Comparison of ENCODE assay signal across 26 cellular contexts in genomic region chr2:88711897-88712296, GRCh38.
"Had no signal": no experiment of that assay in that cellular context is flagged by ENCODE, and none has a peak within 500 bp of the region (broad histone marks: within the 10 kb centered on the region; RNA-seq: fewer than 3 reads in every experiment).

No MANE protein-coding gene starts in this region.

- H3K4me1 ChIP-seq: colonic mucosa, right lobe of liver had no signal

- H3K4me3 ChIP-seq: cardiac muscle cell, colonic mucosa, gastrocnemius medialis, mucosa of descending colon, right lobe of liver, tibial nerve had no signal

- H3K9me3 ChIP-seq: colonic mucosa, gastrocnemius medialis, mucosa of descending colon, right lobe of liver, tibial nerve had no signal

- H3K27ac ChIP-seq: cardiac muscle cell, colonic mucosa, gastrocnemius medialis, right lobe of liver, tibial nerve had no signal

- H3K4me1 Mint-ChIP-seq: activated B cell treated with CpG ODN at 0.5 μM for 24 hours; activated CD4-positive, alpha-beta T cell treated with anti-CD3 and anti-CD28 coated beads for 36 hours had no signal

- H3K4me3 Mint-ChIP-seq: activated B cell treated with CpG ODN at 0.5 μM for 24 hours; activated CD4-positive, alpha-beta T cell treated with anti-CD3 and anti-CD28 coated beads for 36 hours; activated naive CD8-positive, alpha-beta T cell; natural killer cell treated with Interleukin-12 subunit alpha and Interleukin-12 subunit beta and Interleukin-15 and Interleukin-18, amount 100 ng/mL, for 72 hours; T-helper 2 cell treated with Interferon-gamma antibody and Interleukin-4, amounts not matched to agents 5 μg/mL and 100 μg/mL, for 36 hours had no signal

- DNase-seq: activated B cell treated with CpG ODN at 0.5 μM for 24 hours; activated CD4-positive, alpha-beta T cell treated with anti-CD3 and anti-CD28 coated beads for 36 hours; activated CD4-positive, alpha-beta T cell treated with anti-CD3 and anti-CD28 coated beads, Interleukin-2, amount 50 U/mL, for 4 hours; activated effector memory CD4-positive, alpha-beta T cell treated with Interleukin-2 at 50 U/mL for 16 hours; activated naive CD4-positive, alpha-beta T cell treated with Interleukin-2 at 50 U/mL for 16 hours; anterior cingulate cortex; cerebellar nuclear complex; colonic mucosa; effector CD8-positive, alpha-beta T cell; gastrocnemius medialis; glutamatergic neuron; left cardiac atrium; mesenchymal stem cell; mucosa of descending colon; right lobe of liver; stimulated activated CD4-positive, alpha-beta T cell treated with anti-CD3 and anti-CD28 coated beads, Interleukin-2, amount 100 ng/mL, for 48 hours; stimulated activated naive CD4-positive, alpha-beta T cell treated with Interleukin-2 at 50 U/mL for 16 hours; T-helper 1 cell had no signal

- FAIRE-seq: endometrium, keratinocyte, urothelium cell line had no signal

- H3K9me3 Mint-ChIP-seq: activated B cell treated with CpG ODN at 0.5 μM for 24 hours; natural killer cell treated with Interleukin-12 subunit alpha and Interleukin-12 subunit beta and Interleukin-15 and Interleukin-18, amount 100 ng/mL, for 72 hours had no signal

- H3K27ac Mint-ChIP-seq: activated B cell treated with CpG ODN at 0.5 μM for 24 hours; activated CD4-positive, alpha-beta T cell treated with anti-CD3 and anti-CD28 coated beads for 36 hours; activated naive CD8-positive, alpha-beta T cell; natural killer cell treated with Interleukin-12 subunit alpha and Interleukin-12 subunit beta and Interleukin-15 and Interleukin-18, amount 100 ng/mL, for 72 hours; T-helper 2 cell treated with Interferon-gamma antibody and Interleukin-4, amounts not matched to agents 5 μg/mL and 100 μg/mL, for 36 hours had no signal

- ATAC-seq: activated CD4-positive, alpha-beta T cell treated with anti-CD3 and anti-CD28 coated beads for 36 hours; gastrocnemius medialis; left cardiac atrium; mucosa of descending colon; natural killer cell treated with Interleukin-12 subunit alpha and Interleukin-12 subunit beta and Interleukin-15 and Interleukin-18, amount 100 ng/mL, for 72 hours; right lobe of liver had no signal

- H3K27me3 ChIP-seq: cardiac muscle cell, colonic mucosa, gastrocnemius medialis, right lobe of liver, tibial nerve had no signal

- H3K36me3 ChIP-seq: cardiac muscle cell, colonic mucosa, gastrocnemius medialis, right lobe of liver, tibial nerve had no signal

- H3K27me3 Mint-ChIP-seq: activated B cell treated with CpG ODN at 0.5 μM for 24 hours; activated CD4-positive, alpha-beta T cell treated with anti-CD3 and anti-CD28 coated beads for 36 hours; activated naive CD8-positive, alpha-beta T cell; natural killer cell treated with Interleukin-12 subunit alpha and Interleukin-12 subunit beta and Interleukin-15 and Interleukin-18, amount 100 ng/mL, for 72 hours had no signal
